Comparison of ENCODE assay signal across 21 cellular contexts in genomic region chr5:87101321-87101720, GRCh38.
DNase-seq lines count a peak whose midpoint lies in the region; ATAC-seq and TF ChIP-seq lines count a peak whose summit lies in the region.
"Had no signal": no experiment of that assay in that cellular context is flagged by ENCODE, and none has a peak within 500 bp of the region (broad histone marks: within the 10 kb centered on the region; RNA-seq: fewer than 3 reads in every experiment).

No MANE protein-coding gene starts in this region.

- intact Hi-C loops in naive thymus-derived CD4-positive, alpha-beta T cell (cut with micrococcal nuclease): no loop called here

- peak overlapping the region; percentile 60 to 71 for H3K27ac Mint-ChIP-seq in natural killer cell treated with Interleukin-12 subunit alpha and Interleukin-12 subunit beta and Interleukin-15 and Interleukin-18, amount 100 ng/mL, for 72 hours
- no peak overlapping the region for H3K27ac Mint-ChIP-seq in nephron progenitor cell
- peak overlapping the region in 1 of 9 donors; percentile 1 for H3K27ac Mint-ChIP-seq in naive thymus-derived CD4-positive, alpha-beta T cell

- H3K79me2 ChIP-seq in DOHH2 (ENCODE audit: control insufficient read depth, low read length) (no peaks in the 10 kb centered on the region), OCI-LY1 (ENCODE audit: insufficient read depth, low read length) (no peaks in the 10 kb centered on the region), fibroblast of lung (ENCODE audit: control insufficient read depth, insufficient read depth, low read length) (no peaks in the 10 kb centered on the region)

- peaks cover 10% of the 10 kb centered on the region for H3K36me3 Mint-ChIP-seq in natural killer cell treated with Interleukin-12 subunit alpha and Interleukin-12 subunit beta and Interleukin-15 and Interleukin-18, amount 100 ng/mL, for 72 hours
- H3K36me3 Mint-ChIP-seq in nephron progenitor cell (ENCODE audit: low read depth): no peaks in the 10 kb centered on the region
- H3K36me3 Mint-ChIP-seq in naive thymus-derived CD4-positive, alpha-beta T cell: peaks cover 0 to 8% (median 3%) of the 10 kb centered on the region in 5 donors

- peaks cover 45 to 59% of the 10 kb centered on the region in 2 donors for H3K4me1 Mint-ChIP-seq in natural killer cell treated with Interleukin-12 subunit alpha and Interleukin-12 subunit beta and Interleukin-15 and Interleukin-18, amount 100 ng/mL, for 72 hours (ENCODE audit: low read depth in 2 of 2)
- no peaks in the 10 kb centered on the region for H3K4me1 Mint-ChIP-seq in nephron progenitor cell
- H3K4me1 Mint-ChIP-seq in naive thymus-derived CD4-positive, alpha-beta T cell: peaks cover 9 to 22% (median 13%) of the 10 kb centered on the region in 7 donors

- H3K4me2 ChIP-seq in DOHH2 (ENCODE audit: low read length): 0 out of 2 replicates have a peak overlapping the region, but pooled peaks have one; percentile 7
- peak overlapping the region; percentile 8; the same call in 1 of the 2 replicates for H3K4me2 ChIP-seq in OCI-LY1 (ENCODE audit: low read length)
- no peak overlapping the region for H3K4me2 ChIP-seq in fibroblast of lung (ENCODE audit: extremely low read depth, insufficient read depth, low read length)

- peaks cover 12% of the 10 kb centered on the region for H3K9me3 Mint-ChIP-seq in natural killer cell treated with Interleukin-12 subunit alpha and Interleukin-12 subunit beta and Interleukin-15 and Interleukin-18, amount 100 ng/mL, for 72 hours
- no peaks in the 10 kb centered on the region for H3K9me3 Mint-ChIP-seq in nephron progenitor cell
- peaks cover 0 to 6% (median 0%) of the 10 kb centered on the region in 11 donors for H3K9me3 Mint-ChIP-seq in naive thymus-derived CD4-positive, alpha-beta T cell

- H3K4me3 Mint-ChIP-seq in natural killer cell treated with Interleukin-12 subunit alpha and Interleukin-12 subunit beta and Interleukin-15 and Interleukin-18, amount 100 ng/mL, for 72 hours: peak overlapping the region; percentile 21
- no peak overlapping the region for H3K4me3 Mint-ChIP-seq in nephron progenitor cell
- H3K4me3 Mint-ChIP-seq in naive thymus-derived CD4-positive, alpha-beta T cell: no peak overlapping the region

- POLR2A ChIA-PET in naive thymus-derived CD4-positive, alpha-beta T cell (lab: Charles Lee): no interaction called here

- no peaks in the 10 kb centered on the region for H3K27me3 Mint-ChIP-seq in natural killer cell treated with Interleukin-12 subunit alpha and Interleukin-12 subunit beta and Interleukin-15 and Interleukin-18, amount 100 ng/mL, for 72 hours
- H3K27me3 Mint-ChIP-seq in nephron progenitor cell (ENCODE audit: low read depth, poor library complexity): peaks cover 3% of the 10 kb centered on the region
- peaks cover 0 to 8% (median 0%) of the 10 kb centered on the region in 5 donors for H3K27me3 Mint-ChIP-seq in naive thymus-derived CD4-positive, alpha-beta T cell

- H4K20me1 ChIP-seq in DOHH2 (ENCODE audit: control insufficient read depth, insufficient read depth, low read depth, low read length) (no peaks in the 10 kb centered on the region), OCI-LY1 (ENCODE audit: insufficient read depth, low read length) (no peaks in the 10 kb centered on the region), fibroblast of lung (ENCODE audit: control insufficient read depth, extremely low read depth, insufficient read depth, low read length) (no peaks in the 10 kb centered on the region)

- H2AFZ ChIP-seq in OCI-LY1 (ENCODE audit: low read length): peak overlapping the region; percentile 40; the same call in 1 of the 2 replicates
- peak overlapping the region; percentile 62 for H2AFZ ChIP-seq in fibroblast of lung (ENCODE audit: low read length)

- no peak for TF ChIP-seq CTCF in DOHH2 (IDR thresholded peaks at IDR 0.05; ENCODE audit: low read depth, low read length, poor library complexity, severe bottlenecking)
- no peak for TF ChIP-seq CTCF in OCI-LY1 (IDR thresholded peaks at IDR 0.05; ENCODE audit: low read length)
- no peak for TF ChIP-seq CTCF in fibroblast of lung (conservative IDR thresholded peaks at IDR 0.05 in 1 of 2, IDR thresholded peaks at IDR 0.05 in 1 of 2; ENCODE audit: low read depth in 1 of 2, low read length in 2 of 2)
- TF ChIP-seq CTCF in nephron progenitor cell (IDR thresholded peaks at IDR 0.05): no peak

- H3K36me3 ChIP-seq in DOHH2 (ENCODE audit: control insufficient read depth, low read length) (no peaks in the 10 kb centered on the region), OCI-LY1 (ENCODE audit: insufficient read depth, low read length) (no peaks in the 10 kb centered on the region), fibroblast of lung (ENCODE audit: control insufficient read depth, insufficient read depth, low read length) (no peaks in the 10 kb centered on the region)
- H3K36me3 ChIP-seq in naive thymus-derived CD4-positive, alpha-beta T cell (ENCODE audit: control insufficient read depth in 2 of 3, insufficient read depth in 3 of 3, low read length in 3 of 3): no peaks in the 10 kb centered on the region

- H3K27me3 ChIP-seq in DOHH2 (ENCODE audit: control insufficient read depth, low read length) (no peaks in the 10 kb centered on the region), OCI-LY1 (ENCODE audit: insufficient read depth, low read length) (no peaks in the 10 kb centered on the region), fibroblast of lung (ENCODE audit: control insufficient read depth, insufficient read depth, low read length) (no peaks in the 10 kb centered on the region)
- H3K27me3 ChIP-seq in naive thymus-derived CD4-positive, alpha-beta T cell (ENCODE audit: control insufficient read depth in 2 of 2, insufficient read depth in 2 of 2, low read length in 2 of 2): no peaks in the 10 kb centered on the region

- H3K4me1 ChIP-seq in DOHH2 (ENCODE audit: control insufficient read depth, low read length): peaks cover 23% of the 10 kb centered on the region
- H3K4me1 ChIP-seq in OCI-LY1 (ENCODE audit: insufficient read depth, low read length, severe bottlenecking): peaks cover 30% of the 10 kb centered on the region
- H3K4me1 ChIP-seq in fibroblast of lung (ENCODE audit: control insufficient read depth, extremely low read depth, insufficient read depth, low read length): no peaks in the 10 kb centered on the region
- no peaks in the 10 kb centered on the region for H3K4me1 ChIP-seq in naive thymus-derived CD4-positive, alpha-beta T cell (ENCODE audit: control insufficient read depth in 2 of 2, insufficient read depth in 2 of 2, low read length in 2 of 2)

- H3K9ac ChIP-seq in OCI-LY1 (ENCODE audit: low read length): no peak overlapping the region
- H3K9ac ChIP-seq in fibroblast of lung (ENCODE audit: insufficient read depth, low read length): no peak overlapping the region

- H3K27ac ChIP-seq in DOHH2 (ENCODE audit: low read depth, low read length): no peak overlapping the region
- H3K27ac ChIP-seq in OCI-LY1 (ENCODE audit: low read depth, low read length, poor library complexity, severe bottlenecking): peak overlapping the region; percentile 13
- no peak overlapping the region for H3K27ac ChIP-seq in fibroblast of lung (ENCODE audit: insufficient read depth, low read length)
- no peak overlapping the region for H3K27ac ChIP-seq in naive thymus-derived CD4-positive, alpha-beta T cell (ENCODE audit: low read depth, low read length)

- H3F3A ChIP-seq in DOHH2 (ENCODE audit: control insufficient read depth, insufficient read depth) (no peaks in the 10 kb centered on the region; the same call in 1 of the 2 replicates), OCI-LY1 (ENCODE audit: insufficient read depth, low read length) (no peaks in the 10 kb centered on the region)

- H3K9me2 ChIP-seq in DOHH2 (replicated peaks; ENCODE audit: control insufficient read depth, low read length): no peaks in the 10 kb centered on the region
- no peaks in the 10 kb centered on the region for H3K9me2 ChIP-seq in OCI-LY1 (ENCODE audit: low read depth, low read length)

- H3K4me3 ChIP-seq in DOHH2 (ENCODE audit: low read length) (no peak overlapping the region), OCI-LY1 (ENCODE audit: low read depth, low read length, poor library complexity, severe bottlenecking) (no peak overlapping the region), fibroblast of lung (replicated peaks in 1 of 4; ENCODE audit: control extremely low read depth in 1 of 4, insufficient read depth in 1 of 4, low read depth in 3 of 4, low read length in 4 of 4) (no peak overlapping the region)
- no peak overlapping the region for H3K4me3 ChIP-seq in naive thymus-derived CD4-positive, alpha-beta T cell (ENCODE audit: low read length)

- H3K9me3 ChIP-seq in DOHH2 (ENCODE audit: control insufficient read depth, insufficient read depth, low read length) (no peaks in the 10 kb centered on the region), OCI-LY1 (ENCODE audit: low read length) (no peaks in the 10 kb centered on the region), fibroblast of lung (ENCODE audit: control insufficient read depth, insufficient read depth, low read depth, low read length) (no peaks in the 10 kb centered on the region)
- no peaks in the 10 kb centered on the region for H3K9me3 ChIP-seq in naive thymus-derived CD4-positive, alpha-beta T cell (ENCODE audit: control insufficient read depth in 2 of 3, low read length in 3 of 3)

- ATAC-seq in natural killer cell treated with Interleukin-12 subunit alpha and Interleukin-12 subunit beta and Interleukin-15 and Interleukin-18, amount 100 ng/mL, for 72 hours: no peak
- no peak for ATAC-seq in GM21737 (IDR thresholded peaks at IDR 0.05; ENCODE audit: unreplicated experiment)
- no peak for ATAC-seq in naive thymus-derived CD4-positive, alpha-beta T cell

- DNase-seq in fibroblast of lung (ENCODE audit: low read depth in 2 of 2) (no peak), nephron progenitor cell (no peak), T-helper 1 cell (no peak)
- DNase-seq in natural killer cell treated with Interleukin-12 subunit alpha and Interleukin-12 subunit beta and Interleukin-15 and Interleukin-18, amount 100 ng/mL, for 72 hours (ENCODE audit: low spot score): no peak
- no peak for DNase-seq in naive thymus-derived CD4-positive, alpha-beta T cell
- DNase-seq: DMS79; Karpas-422; MV-4-11; NCI-H1105 treated with DMSO at 0.1 percent for 48 hours; NCI-H1694; NCI-H2081; NCI-H2171; NCI-H345; NCI-H524; NCI-H774; NK-92 treated with Interleukin-12 subunit alpha and Interleukin-12 subunit beta, amount 100 ng/mL, for 24 hours; OCI-M1; Right ventricle myocardium superior had no signal

- CTCF ChIA-PET in naive thymus-derived CD4-positive, alpha-beta T cell (lab: Charles Lee): interaction anchor here (0.7 kb wide), 1 partner anchor 116 kb away, joined by 3 read pairs; no protein-coding TSS in a partner anchor
